Comparison of ENCODE assay signal across 10 cellular contexts in genomic region chr3:142595141-142595540, GRCh38. TPM values are rescaled to one million over a fixed set of nuclear protein-coding genes. Genes with fewer than 3 reads are reported as not detected.
A peak's percentile ranks its signal among the peaks of the same experiment; 100 is the strongest.
DNase-seq lines count a peak whose midpoint lies in the region; ATAC-seq, FAIRE-seq and TF ChIP-seq lines count a peak whose summit lies in the region.
"Had no signal": no experiment of that assay in that cellular context is flagged by ENCODE, and none has a peak within 500 bp of the region (broad histone marks: within the 10 kb centered on the region; RNA-seq: fewer than 3 reads in every experiment).

No MANE protein-coding gene starts in this region.

- RAD21 ChIA-PET in GM12878 (lab: Charles Lee; ENCODE audit: unreplicated experiment): no interaction called here

- H3K9ac ChIP-seq in HUES64 (ENCODE audit: low read depth, low read length): peak overlapping the region; percentile 43; the same call in 1 of the 2 replicates
- H3K9ac ChIP-seq in GM12878 (ENCODE audit: control insufficient read depth, insufficient read depth, low read length): no peak overlapping the region

- peaks cover 17% of the 10 kb centered on the region for H3K4me1 ChIP-seq in A549
- peaks cover 11% of the 10 kb centered on the region; the same call in 1 of the 2 replicates for H3K4me1 ChIP-seq in HUES64 (ENCODE audit: insufficient read depth, low read length)
- H3K4me1 ChIP-seq in GM12878 (ENCODE audit: control insufficient read depth, insufficient read depth, low read length): peaks cover 4% of the 10 kb centered on the region; the same call in 1 of the 2 replicates
- H3K4me1 ChIP-seq in mucosa of descending colon (ENCODE audit: low read depth): peaks cover 2% of the 10 kb centered on the region

- peak overlapping the region; percentile 90 to 93 for H3K27ac ChIP-seq in A549
- H3K27ac ChIP-seq in HUES64 (ENCODE audit: low read depth, low read length): no peak overlapping the region
- H3K27ac ChIP-seq in GM12878 (ENCODE audit: control insufficient read depth, insufficient read depth): no peak overlapping the region

- H3K4me3 ChIP-seq in A549: peak overlapping the region; percentile 56; the same call in 2 of the 3 replicates
- peak overlapping the region; percentile 61 for H3K4me3 ChIP-seq in HUES64 (ENCODE audit: low read length)
- H3K4me3 ChIP-seq in GM12878: peak overlapping the region; percentile 79; the same call in 1 of the 2 replicates
- H3K4me3 ChIP-seq in mucosa of descending colon: peak overlapping the region; percentile 35

- SMC1A ChIA-PET in GM12878 (lab: Charles Lee; ENCODE audit: uncharacterized antibody, unreplicated experiment): no interaction called here

- WGBS in A549 (ENCODE audit: missing lambda C conversion rate): 7% methylated on average over 1 of the region's 1 CpG
- WGBS in HUES64: 78% methylated on average over 1 of the region's 1 CpG
- WGBS in GM12878 (ENCODE audit: insufficient coverage, insufficient replicate concordance, low lambda C conversion rate, missing lambda C conversion rate): 0% methylated on average over 1 of the region's 1 CpG

- peak overlapping the region; percentile 83 for H3K4me2 ChIP-seq in A549
- H3K4me2 ChIP-seq in GM12878 (ENCODE audit: control insufficient read depth, insufficient read depth): peak overlapping the region; percentile 97; the same call in 1 of the 2 replicates

- peaks cover 8% of the 10 kb centered on the region; the same call in 1 of the 2 replicates for H3K27me3 ChIP-seq in HUES64 (ENCODE audit: insufficient read depth, low read length)
- no peaks in the 10 kb centered on the region for H3K27me3 ChIP-seq in GM12878 (replicated peaks in 1 of 2; ENCODE audit: control insufficient read depth in 2 of 2, insufficient read depth in 2 of 2, low read length in 1 of 2)

- intact Hi-C loops in GM12878 (cut with micrococcal nuclease; ENCODE audit: unreplicated experiment): no loop called here
- intact Hi-C loops in mucosa of descending colon (cut with DNase I, micrococcal nuclease): no loop called here

- H3K36me3 ChIP-seq in HUES64 (ENCODE audit: insufficient read depth, low read length): no peaks in the 10 kb centered on the region
- no peaks in the 10 kb centered on the region for H3K36me3 ChIP-seq in GM12878 (ENCODE audit: control insufficient read depth in 2 of 2, insufficient read depth in 2 of 2, low read length in 1 of 2)
- no peaks in the 10 kb centered on the region for H3K36me3 ChIP-seq in mucosa of descending colon (ENCODE audit: low read depth)
- H3K36me3 ChIP-seq: HAP-1 had no signal

- POLR2A ChIA-PET in A549 (lab: Yijun Ruan, JAX): no interaction called here
- POLR2A ChIA-PET in GM12878 (lab: Charles Lee): no interaction called here

- no peak for FAIRE-seq in A549 (lab: Jason Lieb, UNC)
- FAIRE-seq in GM12878 (lab: Jason Lieb, UNC): no peak
- FAIRE-seq: frontal cortex had no signal

- TF ChIP-seq RAD21 in A549 (conservative IDR thresholded peaks at IDR 0.05 in 1 of 2, IDR thresholded peaks at IDR 0.05 in 1 of 2) (no peak), GM12878 (IDR thresholded peaks at IDR 0.05; ENCODE audit: insufficient read depth, low read depth, low read length) (no peak)

- H2AFZ ChIP-seq in GM12878 (ENCODE audit: control insufficient read depth, low read depth, low read length): peak overlapping the region; percentile 100

- DNase-seq in A549 (ENCODE audit: low read depth in 1 of 2, low spot score in 1 of 2) (no peak), GM12878 (ENCODE audit: low read depth, low spot score) (no peak), mucosa of descending colon (no peak), T1000 (lab: John Stamatoyannopoulos, UW) (no peak), DMS53 (lab: John Stamatoyannopoulos, UW) (no peak), NCI-H1417 treated with DMSO at 0.1 percent for 48 hours (lab: John Stamatoyannopoulos, UW) (no peak), NCI-H2081 treated with DMSO at 0.1 percent for 48 hours (lab: John Stamatoyannopoulos, UW) (no peak)

- TF ChIP-seq EP300 in A549 (IDR thresholded peaks at IDR 0.05) (no peak), GM12878 (IDR thresholded peaks at IDR 0.05; ENCODE audit: borderline replicate concordance in 1 of 2, control insufficient read depth in 1 of 2, low read depth in 2 of 2, low read length in 2 of 2) (no peak)

- ATAC-seq in A549 (no peak), GM12878 (no peak), mucosa of descending colon (no peak)

- H3K79me2 ChIP-seq in GM12878 (ENCODE audit: control insufficient read depth, insufficient read depth, low read length): no peaks in the 10 kb centered on the region

- in situ Hi-C loops in GM12878 (cut with MboI): no loop called here

- no peaks in the 10 kb centered on the region for H4K20me1 ChIP-seq in GM12878 (ENCODE audit: control insufficient read depth, insufficient read depth)

- no peaks in the 10 kb centered on the region for H3K9me3 ChIP-seq in A549
- H3K9me3 ChIP-seq in HUES64 (ENCODE audit: insufficient read depth, low read depth, low read length): no peaks in the 10 kb centered on the region
- no peaks in the 10 kb centered on the region for H3K9me3 ChIP-seq in GM12878 (replicated peaks; ENCODE audit: control insufficient read depth, insufficient read depth, low read length)
- H3K9me3 ChIP-seq in mucosa of descending colon: no peaks in the 10 kb centered on the region
- H3K9me3 ChIP-seq: HAP-1 had no signal

- CTCF ChIA-PET in A549 (lab: Yijun Ruan, JAX) (interaction anchor here (0.6 to 2.1 kb wide), 3 partner anchors 8 to 399 kb away, joined by 4 to 10 read pairs (median 6); no protein-coding TSS in a partner anchor), GM12878 (lab: Yijun Ruan, JAX) (no interaction called here)

- TF ChIP-seq POLR2A in A549 (IDR thresholded peaks at IDR 0.05; ENCODE audit: low read length) (no peak), GM12878 (IDR thresholded peaks at IDR 0.05; ENCODE audit: low read depth, low read length) (no peak)

- TF ChIP-seq CTCF in A549 (IDR thresholded peaks at IDR 0.05) (no peak), GM12878 (IDR thresholded peaks at IDR 0.05 in 2 of 3, conservative IDR thresholded peaks at IDR 0.05 in 1 of 3; ENCODE audit: control insufficient read depth in 2 of 3, extremely low read depth in 1 of 3, insufficient read depth in 1 of 3, low read depth in 3 of 3, low read length in 3 of 3) (no peak), mucosa of descending colon (IDR thresholded peaks at IDR 0.05) (no peak)

- no TSS peak for BruUV-seq in GM12878 (replicated peaks; lab: Mats Ljungman, UMichigan)

TF ChIP-seq in A549, 52 proteins besides CTCF, POLR2A, EP300 and RAD21 (continues in another document):
- TF ChIP-seq HOXA7 (CRISPR knock-in tag; IDR thresholded peaks at IDR 0.05): no peak

RNA-seq across cellular contexts. Expression of gene PLS1, which starts 1.1 kb away (rescaled TPM):
- polyA plus RNA-seq in A549 (2011; rRNA removed) (73.7 and 78.1 TPM in 2 replicates), A549 (2017; fragmentation: RNase III; extraction: RNeasy Plus Mini Kit Qiagen cat#74134 plus additional on column Dnase treatment) (18.0 to 18.5 TPM (median 18.3 TPM) in 3 replicates), GM12878 (2011; rRNA removed) (11.7 and 18.0 TPM in 2 replicates), GM12878 (2014; fragmentation: Illumina TruSeq; extraction: Trizol) (2.2 and 4.2 TPM in 2 replicates), GM12878 (2014; fragmentation: Nextera tagmentation; extraction: Ambion mirVana) (1 to 10 TPM; 1.2 TPM), GM12878 (2014; rRNA removed) (0.78 and 1.4 TPM in 2 replicates), GM12878 (2016; fragmentation: Nextera tagmentation; extraction: Ambion mirVana) (1 to 10 TPM in 1 of 2 experiments, under 1 TPM in 1; 0.59 to 1.7 TPM)
- polyA plus RNA-seq in A549 (2012; cell fraction: cytosol; rRNA removed): 7.9 and 8.0 TPM in 2 replicates
- 4.4 and 5.7 TPM in 2 replicates for polyA plus RNA-seq in A549 (2012; cell fraction: nucleus; rRNA removed)
- 21.5 and 23.1 TPM in 2 replicates for polyA minus RNA-seq in A549 (2011; rRNA and poly(A)+ RNA removed)
- polyA plus RNA-seq in HUES64 (2013, experiment 1 of 2): 16.2 TPM
- 16.4 TPM for polyA plus RNA-seq in HUES64 (2013, experiment 2 of 2)
- 5.9 TPM in 2 replicates for total RNA-seq in GM12878 (2013; cell fraction: nucleolus; rRNA removed)
- total RNA-seq in GM12878 (2014; rRNA removed) (1.6 and 2.0 TPM in 2 replicates), GM12878 (2014; rRNA removed; fragmentation: Illumina TruSeq; extraction: Trizol) (2.0 and 2.5 TPM in 2 replicates), GM12878 (2021) (1.5 and 1.6 TPM in 2 replicates), mucosa of descending colon (100 to 1,000 TPM; 235 to 448 (median 442) TPM)
- polyA plus RNA-seq in GM12878 (2011; ENCODE audit: low read depth): 0.52 TPM
- polyA plus RNA-seq in GM12878 (2011; cell fraction: cytosol; rRNA removed): 4.1 and 6.3 TPM in 2 replicates
- polyA plus RNA-seq in GM12878 (2011; cell fraction: nucleus; rRNA removed): 4.0 and 4.5 TPM in 2 replicates
- 0.45 and 0.76 TPM in 2 replicates for polyA plus RNA-seq in GM12878 (2012)
- polyA minus RNA-seq in GM12878 (2011; rRNA and poly(A)+ RNA removed): 9.8 and 13.0 TPM in 2 replicates
- polyA minus RNA-seq in GM12878 (2011; cell fraction: cytosol; rRNA and poly(A)+ RNA removed): 4.2 and 4.8 TPM in 2 replicates
- 2.9 and 3.5 TPM in 2 replicates for polyA minus RNA-seq in GM12878 (2011; cell fraction: nucleus; rRNA and poly(A)+ RNA removed)

RNA-seq across cellular contexts. Expression of gene ATR, which starts 16.6 kb away (rescaled TPM):
- polyA plus RNA-seq in A549 (2011; rRNA removed) (28.6 and 36.2 TPM in 2 replicates), A549 (2017; fragmentation: RNase III; extraction: RNeasy Plus Mini Kit Qiagen cat#74134 plus additional on column Dnase treatment) (13.7 to 15.1 TPM (median 13.9 TPM) in 3 replicates), GM12878 (2011; rRNA removed) (34.0 and 51.8 TPM in 2 replicates), GM12878 (2014; fragmentation: Illumina TruSeq; extraction: Trizol) (23.8 and 35.8 TPM in 2 replicates), GM12878 (2014; fragmentation: Nextera tagmentation; extraction: Ambion mirVana) (10 to 100 TPM; 25.8 to 29.0 TPM), GM12878 (2014; rRNA removed) (19.3 and 21.0 TPM in 2 replicates), GM12878 (2016; fragmentation: Nextera tagmentation; extraction: Ambion mirVana) (10 to 100 TPM; 28.2 to 31.3 TPM)
- polyA plus RNA-seq in A549 (2012; cell fraction: cytosol; rRNA removed): 4.8 and 5.3 TPM in 2 replicates
- polyA plus RNA-seq in A549 (2012; cell fraction: nucleus; rRNA removed): 11.1 and 16.7 TPM in 2 replicates
- polyA minus RNA-seq in A549 (2011; rRNA and poly(A)+ RNA removed): 24.4 and 26.7 TPM in 2 replicates
- polyA plus RNA-seq in HUES64 (2013, experiment 1 of 2): 15.7 TPM
- polyA plus RNA-seq in HUES64 (2013, experiment 2 of 2): 15.7 TPM
- total RNA-seq in GM12878 (2013; cell fraction: nucleolus; rRNA removed): 131 and 132 TPM in 2 replicates
- total RNA-seq in GM12878 (2014; rRNA removed) (33.5 and 33.6 TPM in 2 replicates), GM12878 (2014; rRNA removed; fragmentation: Illumina TruSeq; extraction: Trizol) (41.5 and 42.1 TPM in 2 replicates), GM12878 (2021) (27.9 and 34.1 TPM in 2 replicates), mucosa of descending colon (10 to 100 TPM; 16.0 to 21.1 (median 18.1) TPM)
- 5.1 TPM for polyA plus RNA-seq in GM12878 (2011; ENCODE audit: low read depth)
- polyA plus RNA-seq in GM12878 (2011; cell fraction: cytosol; rRNA removed): 7.0 and 7.4 TPM in 2 replicates
- polyA plus RNA-seq in GM12878 (2011; cell fraction: nucleus; rRNA removed): 41.2 and 79.2 TPM in 2 replicates
- polyA plus RNA-seq in GM12878 (2012): 12.4 and 13.5 TPM in 2 replicates
- polyA minus RNA-seq in GM12878 (2011; rRNA and poly(A)+ RNA removed): 37.0 and 50.8 TPM in 2 replicates
- 14.0 and 14.2 TPM in 2 replicates for polyA minus RNA-seq in GM12878 (2011; cell fraction: cytosol; rRNA and poly(A)+ RNA removed)
- polyA minus RNA-seq in GM12878 (2011; cell fraction: nucleus; rRNA and poly(A)+ RNA removed): 32.3 and 64.6 TPM in 2 replicates

Comparison
In these comparisons a context has a peak if more than half of its experiments do, and no peak if none do; other contexts are left out.
1. H3K27ac ChIP-seq: peak in A549 (2 of 2); none in HUES64 (single experiment) and GM12878 (single experiment).
2. RNA of gene PLS1, which starts 1.1 kb away (total RNA-seq): 235 to 448 TPM in mucosa of descending colon; 1.5 to 5.9 TPM in GM12878; every median in the first group is over 10 times any median in the second.
3. Peak in every context shown above with its lines, with median percentiles within 50 percentile points of each other: H3K4me3 ChIP-seq.